In genomic region chr19:41001243-41001971, GRCh38 we compare ENCODE assay signal across 1 cellular context.
TF ChIP-seq lines count a peak whose summit lies in the region.

No MANE protein-coding gene starts in this region.

TF ChIP-seq in WTC11, 78 proteins besides CTCF, POLR2A, EP300 and RAD21:
- TF ChIP-seq STAT6 (CRISPR knock-in tag; conservative IDR thresholded peaks at IDR 0.05; ENCODE audit: low read depth) (no peak), GTF2I (CRISPR knock-in tag; conservative IDR thresholded peaks at IDR 0.05) (no peak), NFATC4 (CRISPR knock-in tag; IDR thresholded peaks at IDR 0.05) (no peak), ZNF423 (CRISPR knock-in tag; IDR thresholded peaks at IDR 0.05) (no peak), NFE2L1 (CRISPR knock-in tag; IDR thresholded peaks at IDR 0.05) (no peak), E2F4 (CRISPR knock-in tag; IDR thresholded peaks at IDR 0.05; ENCODE audit: borderline replicate concordance, low read depth) (no peak)
